ENCODE assay signal across 11 cellular contexts in the genomic region with DNA sequence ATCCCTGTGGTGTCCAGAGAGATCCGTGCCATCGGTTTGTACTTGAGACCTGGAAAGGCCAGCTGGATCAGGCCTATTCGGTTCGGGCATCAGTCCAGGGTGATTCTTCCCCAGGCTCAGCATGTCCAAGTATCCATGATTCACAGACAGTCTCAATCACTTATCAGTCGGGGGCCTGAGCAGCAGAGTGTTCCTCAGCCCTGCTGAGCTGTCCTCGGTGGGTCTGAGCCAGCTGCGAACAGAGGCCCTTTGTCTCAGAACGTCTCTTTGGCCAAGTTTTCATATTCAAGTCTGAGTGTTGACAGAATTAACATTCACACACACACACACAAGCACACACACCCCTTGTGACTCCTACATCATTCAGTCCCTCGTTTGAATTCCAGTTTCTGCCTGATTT. TPM values are rescaled to one million over a fixed set of nuclear protein-coding genes. Genes with fewer than 3 reads are reported as not detected.
DNase-seq lines count a peak whose midpoint lies in the region; ATAC-seq and TF ChIP-seq lines count a peak whose summit lies in the region.
"Had no signal": no experiment of that assay in that cellular context is flagged by ENCODE, and none has a peak within 500 bp of the region (broad histone marks: within the 10 kb centered on the region; RNA-seq: fewer than 3 reads in every experiment).

No MANE protein-coding gene starts in this region.

- no peak overlapping the region for H3K27ac ChIP-seq in SJCRH30
- H3K27ac ChIP-seq in fibroblast of lung (ENCODE audit: insufficient read depth, low read length) = no peak overlapping the region
- H3K27ac ChIP-seq in upper lobe of right lung = no peak overlapping the region

- H3K79me2 ChIP-seq in fibroblast of lung (ENCODE audit: control insufficient read depth, insufficient read depth, low read length) = no peaks in the 10 kb centered on the region

- intact Hi-C loops in mucosa of descending colon (cut with DNase I, micrococcal nuclease) = no loop called here
- intact Hi-C loops in upper lobe of right lung (cut with DNase I) = no loop called here

- H3K9ac ChIP-seq in fibroblast of lung (ENCODE audit: insufficient read depth, low read length) = no peak overlapping the region

- peak; percentile 37 for ATAC-seq in mucosa of descending colon
- peak; percentile 85 for ATAC-seq in upper lobe of right lung
- ATAC-seq in GM19328 (IDR thresholded peaks at IDR 0.05; ENCODE audit: unreplicated experiment) = no peak
- ATAC-seq: stimulated activated memory B cell treated with anti-CD40 and anti-IgM and Interleukin-4, amounts not matched to agents 10 μg/mL and 1 μg/mL and 100 μg/mL, for 72 hours had no signal

- H2AFZ ChIP-seq in fibroblast of lung (ENCODE audit: low read length) = peak overlapping the region; percentile 57

- TF ChIP-seq CTCF in fibroblast of lung (conservative IDR thresholded peaks at IDR 0.05 in 1 of 2, IDR thresholded peaks at IDR 0.05 in 1 of 2; ENCODE audit: low read depth in 1 of 2, low read length in 2 of 2) (no peak), mucosa of descending colon (IDR thresholded peaks at IDR 0.05) (no peak), upper lobe of right lung (IDR thresholded peaks at IDR 0.05) (no peak)

- H4K20me1 ChIP-seq in fibroblast of lung (ENCODE audit: control insufficient read depth, extremely low read depth, insufficient read depth, low read length) = no peaks in the 10 kb centered on the region

- H3K4me2 ChIP-seq in fibroblast of lung (ENCODE audit: extremely low read depth, insufficient read depth, low read length) = peak overlapping the region; percentile 46

- H3K4me1 ChIP-seq in SJCRH30 = no peaks in the 10 kb centered on the region; the same call in 1 of the 2 replicates
- H3K4me1 ChIP-seq in fibroblast of lung (ENCODE audit: control insufficient read depth, extremely low read depth, insufficient read depth, low read length) = no peaks in the 10 kb centered on the region
- no peaks in the 10 kb centered on the region for H3K4me1 ChIP-seq in mucosa of descending colon (ENCODE audit: low read depth)
- H3K4me1 ChIP-seq in upper lobe of right lung = no peaks in the 10 kb centered on the region

- no peaks in the 10 kb centered on the region for H3K9me3 ChIP-seq in SJCRH30 (replicated peaks)
- H3K9me3 ChIP-seq in fibroblast of lung (ENCODE audit: control insufficient read depth, insufficient read depth, low read depth, low read length) = no peaks in the 10 kb centered on the region
- no peaks in the 10 kb centered on the region for H3K9me3 ChIP-seq in mucosa of descending colon
- no peaks in the 10 kb centered on the region for H3K9me3 ChIP-seq in upper lobe of right lung

- DNase-seq in SJCRH30 (peak; percentile 21 to 50), fibroblast of lung (ENCODE audit: low read depth in 2 of 2) (peak; percentile 84 to 95), mucosa of descending colon (peak in 1 of 3 donors; percentile 16), upper lobe of right lung (peak; percentile 63), NCI-H748 (lab: John Stamatoyannopoulos, UW; ENCODE audit: unreplicated experiment) (no peak), hepatic stellate cell (ENCODE audit: low spot score) (no peak)
- DNase-seq: activated CD4-positive, alpha-beta T cell treated with anti-CD3 and anti-CD28 coated beads, Interleukin-2, amount 10 ng/mL, durations not matched to agents 7 days and 5 days; NCI-H1694; RPMI8226 had no signal

- H3K27me3 ChIP-seq in SJCRH30 (no peaks in the 10 kb centered on the region), fibroblast of lung (ENCODE audit: control insufficient read depth, insufficient read depth, low read length) (no peaks in the 10 kb centered on the region), upper lobe of right lung (no peaks in the 10 kb centered on the region)

- H3K36me3 ChIP-seq in SJCRH30 (no peaks in the 10 kb centered on the region), fibroblast of lung (ENCODE audit: control insufficient read depth, insufficient read depth, low read length) (no peaks in the 10 kb centered on the region), mucosa of descending colon (ENCODE audit: low read depth) (no peaks in the 10 kb centered on the region), upper lobe of right lung (no peaks in the 10 kb centered on the region)

- H3K4me3 ChIP-seq in SJCRH30 (no peak overlapping the region), fibroblast of lung (replicated peaks in 1 of 4; ENCODE audit: control extremely low read depth in 1 of 4, insufficient read depth in 1 of 4, low read depth in 3 of 4, low read length in 4 of 4) (no peak overlapping the region), mucosa of descending colon (no peak overlapping the region), upper lobe of right lung (no peak overlapping the region)

RNA-seq across cellular contexts. Expression of a gene that starts 33.4 kb away (rescaled TPM):
- total RNA-seq in SJCRH30 (2014; rRNA removed; shearing (Covaris generic)) = 144 and 147 TPM in 2 replicates
- total RNA-seq in fibroblast of lung (72.4 and 90.7 TPM in 2 replicates), mucosa of descending colon (10 to 100 TPM; 44.2 to 51.5 (median 50.7) TPM), upper lobe of right lung (72.7 TPM)
- 41.9 and 62.5 TPM in 2 replicates for polyA plus RNA-seq in fibroblast of lung
- 26.0 and 34.7 TPM in 2 replicates for polyA plus RNA-seq in fibroblast of lung (2012)
- 74.0 and 97.1 TPM in 2 replicates for polyA minus RNA-seq in fibroblast of lung (ENCODE audit: low replicate concordance)

Comparison
In these comparisons a context has a peak if more than half of its experiments do, and no peak if none do; other contexts are left out.
1. DNase-seq: peak in SJCRH30 (2 of 2), fibroblast of lung (2 of 2) and upper lobe of right lung (single experiment); none in NCI-H748 (single experiment) and hepatic stellate cell (single experiment).